ENCODE assay signal across 19 cellular contexts in the genomic region with DNA sequence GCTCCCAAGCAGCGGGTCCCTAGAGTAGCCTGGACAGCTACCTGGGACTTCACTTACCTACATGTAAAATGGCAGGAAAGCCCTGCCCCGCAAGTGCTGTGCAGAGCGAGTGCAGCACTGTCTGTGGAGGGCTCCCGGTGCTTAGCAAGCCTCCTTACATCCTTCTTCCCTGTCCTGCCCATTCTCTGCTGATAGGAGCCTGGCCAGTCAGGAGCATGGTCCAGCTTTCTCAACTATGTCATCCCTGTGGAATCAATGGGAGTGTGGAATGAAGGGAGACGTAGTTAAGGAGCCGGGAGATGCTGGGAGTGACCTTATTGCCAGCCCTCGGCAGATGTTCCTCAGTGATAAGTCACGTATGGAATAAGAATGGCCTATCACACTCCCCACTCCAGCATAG.
DNase-seq lines count a peak whose midpoint lies in the region; ATAC-seq, FAIRE-seq and TF ChIP-seq lines count a peak whose summit lies in the region.
"Had no signal": no experiment of that assay in that cellular context is flagged by ENCODE, and none has a peak within 500 bp of the region (broad histone marks: within the 10 kb centered on the region; RNA-seq: fewer than 3 reads in every experiment).

No MANE protein-coding gene starts in this region.

- H3K36me3 ChIP-seq in right atrium auricular region = no peaks in the 10 kb centered on the region
- H3K36me3 ChIP-seq in IMR-90 (ENCODE audit: control insufficient read depth, insufficient read depth, low read length) = no peaks in the 10 kb centered on the region
- no peaks in the 10 kb centered on the region for H3K36me3 ChIP-seq in kidney (ENCODE audit: control insufficient read depth in 1 of 2, insufficient read depth in 2 of 2, low read length in 2 of 2)
- no peaks in the 10 kb centered on the region for H3K36me3 ChIP-seq in mesendoderm (ENCODE audit: control insufficient read depth, insufficient read depth, low read length)

- H2BK5ac ChIP-seq in IMR-90 (ENCODE audit: low read depth, low read length, poor library complexity, severe bottlenecking) (no peak overlapping the region), mesendoderm (ENCODE audit: low read length) (no peak overlapping the region)

- no peak overlapping the region for H2BK20ac ChIP-seq in IMR-90 (ENCODE audit: low read depth, low read length)

- no peak overlapping the region for H3K27ac Mint-ChIP-seq in osteocyte (ENCODE audit: unreplicated experiment)
- H3K27ac Mint-ChIP-seq: CD4-positive, alpha-beta memory T cell; GM23338; H9 had no signal

- H3K27ac ChIP-seq in right atrium auricular region (no peak overlapping the region), IMR-90 (ENCODE audit: insufficient read depth, low read length) (no peak overlapping the region), kidney (ENCODE audit: low read depth in 2 of 2, low read length in 2 of 2) (no peak overlapping the region), mesendoderm (ENCODE audit: low read depth, low read length) (no peak overlapping the region)

- no peak overlapping the region for H3K14ac ChIP-seq in IMR-90 (replicated peaks; ENCODE audit: low read depth, low read length)

- H3K4me1 ChIP-seq in right atrium auricular region = no peaks in the 10 kb centered on the region
- H3K4me1 ChIP-seq in IMR-90 (ENCODE audit: control insufficient read depth, insufficient read depth, low read length) = no peaks in the 10 kb centered on the region
- no peaks in the 10 kb centered on the region for H3K4me1 ChIP-seq in kidney (ENCODE audit: control insufficient read depth in 1 of 2, insufficient read depth in 1 of 2, low read depth in 1 of 2, low read length in 2 of 2)
- H3K4me1 ChIP-seq in mesendoderm (ENCODE audit: control insufficient read depth, low read depth, low read length) = no peaks in the 10 kb centered on the region

- H2AK5ac ChIP-seq in IMR-90 (ENCODE audit: low read depth, low read length) (no peak overlapping the region), mesendoderm (ENCODE audit: low read length) (no peak overlapping the region)

- DNase-seq in right atrium auricular region (ENCODE audit: low spot score) (peak; percentile 55), Right ventricle myocardium inferior (ENCODE audit: missing footprints) (no peak), IMR-90 (no peak), islet precursor cell (peak; percentile 24), osteocyte (ENCODE audit: extremely low spot score, unreplicated experiment) (peak; percentile 70), kidney (no peak), mesendoderm (no peak)
- DNase-seq in NK-92 treated with Interleukin-12 subunit alpha and Interleukin-12 subunit beta, amount 100 ng/mL, for 24 hours (lab: John Stamatoyannopoulos, UW) = no peak
- DNase-seq: C1 segment of cervical spinal cord; Calu3; CD4-positive, alpha-beta memory T cell; COR-L47; DMS53; DMS79 treated with DMSO at 0.1 percent for 48 hours; GF-D8; H9 had no signal

- H3K27me3 ChIP-seq in right atrium auricular region = no peaks in the 10 kb centered on the region
- 0 out of 2 replicates have a peak, but pooled peaks cover under 1% of the 10 kb centered on the region for H3K27me3 ChIP-seq in IMR-90 (ENCODE audit: control insufficient read depth, insufficient read depth, low read length)
- no peaks in the 10 kb centered on the region for H3K27me3 ChIP-seq in mesendoderm (ENCODE audit: insufficient read depth, low read length, poor library complexity)

- FAIRE-seq in kidney (lab: Jason Lieb, UNC) = no peak
- FAIRE-seq: GM18507 had no signal

- no peak overlapping the region for H3K4me3 Mint-ChIP-seq in osteocyte (ENCODE audit: unreplicated experiment)
- H3K4me3 Mint-ChIP-seq: CD4-positive, alpha-beta memory T cell; GM23338; H9 had no signal

- H3K4me3 ChIP-seq in right atrium auricular region (no peak overlapping the region), IMR-90 (ENCODE audit: insufficient read depth, low read depth, low read length) (no peak overlapping the region), kidney (ENCODE audit: low read length in 2 of 2) (no peak overlapping the region), mesendoderm (ENCODE audit: low read length) (no peak overlapping the region)
- H3K4me3 ChIP-seq: GM23338 had no signal

- H3K9me3 ChIP-seq in right atrium auricular region (no peaks in the 10 kb centered on the region), IMR-90 (ENCODE audit: control insufficient read depth, insufficient read depth, low read length) (no peaks in the 10 kb centered on the region), kidney (ENCODE audit: control insufficient read depth in 1 of 2, low read length in 2 of 2) (no peaks in the 10 kb centered on the region)

- H2AFZ ChIP-seq in IMR-90 (replicated peaks; ENCODE audit: low read length, poor library complexity) = no peak overlapping the region
- H2AFZ ChIP-seq: GM23338 had no signal

- no peaks in the 10 kb centered on the region for H3K36me3 Mint-ChIP-seq in osteocyte (ENCODE audit: unreplicated experiment)
- H3K36me3 Mint-ChIP-seq: CD4-positive, alpha-beta memory T cell had no signal

- H3K9me1 ChIP-seq in IMR-90 (ENCODE audit: insufficient read depth, low read length) = 0 out of 2 replicates have a peak, but pooled peaks cover 5% of the 10 kb centered on the region

- no peaks in the 10 kb centered on the region for H3K9me3 Mint-ChIP-seq in osteocyte (ENCODE audit: unreplicated experiment)
- H3K9me3 Mint-ChIP-seq: CD4-positive, alpha-beta memory T cell had no signal

- peak overlapping the region; percentile 5 for H2AK9ac ChIP-seq in IMR-90 (replicated peaks; ENCODE audit: low read depth, low read length, poor library complexity)

- POLR2A ChIA-PET in IMR-90 (lab: Charles Lee; ENCODE audit: unreplicated experiment) = no interaction called here

- no peaks in the 10 kb centered on the region for H4K20me1 ChIP-seq in IMR-90 (ENCODE audit: insufficient read depth, low read length)

- H3K4me2 ChIP-seq in IMR-90 (ENCODE audit: low read depth, low read length) (no peak overlapping the region), mesendoderm (ENCODE audit: low read length) (no peak overlapping the region)
- H3K4me2 ChIP-seq: GM23338 had no signal

- H4K8ac ChIP-seq in IMR-90 (ENCODE audit: low read depth in 2 of 2, low read length in 2 of 2) = no peak overlapping the region
- H4K8ac ChIP-seq in mesendoderm (ENCODE audit: low read depth, low read length) = no peak overlapping the region

- dilution Hi-C loops in IMR-90 (cut with HindIII; ENCODE audit: low sequenced_read_pairs, unreplicated experiment) = no loop called here

- H3K9ac ChIP-seq in IMR-90 (ENCODE audit: low read depth, low read length) = no peak overlapping the region
- H3K9ac ChIP-seq in kidney (ENCODE audit: low read length in 2 of 2) = no peak overlapping the region
- H3K9ac ChIP-seq in mesendoderm (ENCODE audit: low read length) = no peak overlapping the region

- H3K4me1 Mint-ChIP-seq in osteocyte (ENCODE audit: unreplicated experiment) = peaks cover 9% of the 10 kb centered on the region
- H3K4me1 Mint-ChIP-seq: GM23338 had no signal

- no peaks in the 10 kb centered on the region for H3K79me2 ChIP-seq in mesendoderm (ENCODE audit: control insufficient read depth, insufficient read depth, low read length)

- no peak for TF ChIP-seq POLR2A in IMR-90 (IDR thresholded peaks at IDR 0.05; ENCODE audit: low read depth, low read length)

- CTCF ChIA-PET in IMR-90 (lab: Yijun Ruan, JAX) = no interaction called here

- no peak for TF ChIP-seq CTCF in right atrium auricular region (IDR thresholded peaks at IDR 0.05)
- TF ChIP-seq CTCF in IMR-90 (conservative IDR thresholded peaks at IDR 0.05; ENCODE audit: low read depth, low read length) = no peak
- no peak for TF ChIP-seq CTCF in osteocyte (IDR thresholded peaks at IDR 0.05)
- TF ChIP-seq CTCF in kidney (IDR thresholded peaks at IDR 0.05; ENCODE audit: borderline replicate concordance, extremely low read depth, insufficient read depth) = no peak

- H2BK120ac ChIP-seq in IMR-90 (ENCODE audit: low read depth, low read length) (no peak overlapping the region), mesendoderm (ENCODE audit: low read depth, low read length) (no peak overlapping the region)

- in situ Hi-C loops in IMR-90 (cut with MboI; ENCODE audit: low sequenced_read_pairs) = no loop called here

- no peak overlapping the region for H3K23ac ChIP-seq in IMR-90 (ENCODE audit: low read depth, low read length)
- H3K23ac ChIP-seq in mesendoderm (ENCODE audit: low read length) = no peak overlapping the region

- ATAC-seq in Right ventricle myocardium inferior (no peak), IMR-90 (ENCODE audit: low read depth) (no peak)
- ATAC-seq: GM23338, HCT116 had no signal

- intact Hi-C loops in Right ventricle myocardium inferior (cut with DNase I) (no loop called here), IMR-90 (cut with micrococcal nuclease) (no loop called here), kidney (cut with DNase I) (no loop called here)

- H3K79me1 ChIP-seq in IMR-90 (ENCODE audit: low read depth in 1 of 2, low read length in 2 of 2) = no peaks in the 10 kb centered on the region
- H3K79me1 ChIP-seq in mesendoderm (ENCODE audit: low read length) = no peaks in the 10 kb centered on the region

- H3K56ac ChIP-seq in IMR-90 (ENCODE audit: extremely low read depth, insufficient read depth, low read length) (no peak overlapping the region), mesendoderm (ENCODE audit: low read length) (no peak overlapping the region)

- H4K91ac ChIP-seq in IMR-90 (ENCODE audit: insufficient read depth, low read depth, low read length) = no peak overlapping the region

- H4K5ac ChIP-seq in IMR-90 (ENCODE audit: low read depth, low read length) (no peak overlapping the region), mesendoderm (ENCODE audit: low read length) (no peak overlapping the region)

- H3K27me3 Mint-ChIP-seq in osteocyte (ENCODE audit: unreplicated experiment) = peaks cover 2% of the 10 kb centered on the region
- H3K27me3 Mint-ChIP-seq: CD4-positive, alpha-beta memory T cell had no signal

- H3K18ac ChIP-seq in IMR-90 (ENCODE audit: low read depth, low read length) = no peak overlapping the region
- no peak overlapping the region for H3K18ac ChIP-seq in mesendoderm (ENCODE audit: low read length)

- no TSS peak for BruUV-seq in IMR-90 (replicated peaks; lab: Mats Ljungman, UMichigan)

- no CpG with 5 or more reads among the region's 8 CpGs for WGBS in IMR-90 (ENCODE audit: extremely low coverage in 2 of 2, insufficient read length in 1 of 2), 2 experiments
- no CpG with 5 or more reads among the region's 8 CpGs for WGBS in mesendoderm (ENCODE audit: extremely low coverage, insufficient coverage, low lambda C conversion rate)

- H3K4ac ChIP-seq in IMR-90 (ENCODE audit: low read depth, low read length) (no peak overlapping the region), mesendoderm (ENCODE audit: low read depth, low read length) (no peak overlapping the region)

- no peak overlapping the region for H2BK15ac ChIP-seq in IMR-90 (ENCODE audit: low read depth, low read length)
- no peak overlapping the region for H2BK15ac ChIP-seq in mesendoderm (replicated peaks; ENCODE audit: low read depth)

- no peak for TF ChIP-seq RAD21 in IMR-90 (IDR thresholded peaks at IDR 0.05; ENCODE audit: low read length)

TF ChIP-seq in IMR-90, 13 proteins besides CTCF, POLR2A, EP300 and RAD21 (continues in another document):
- no peak for TF ChIP-seq CHD1 (IDR thresholded peaks at IDR 0.05; ENCODE audit: low read depth, low read length)
- no peak for TF ChIP-seq SMC3 (IDR thresholded peaks at IDR 0.05; ENCODE audit: low read depth, low read length)
- TF ChIP-seq CEBPB (IDR thresholded peaks at IDR 0.05; ENCODE audit: low read depth, low read length) = no peak
- no peak for TF ChIP-seq NFE2L2 (IDR thresholded peaks at IDR 0.05; ENCODE audit: low read depth, low read length)

Comparison
In these comparisons a context has a peak if more than half of its experiments do, and no peak if none do; other contexts are left out.
1. DNase-seq: peak in right atrium auricular region (single experiment), islet precursor cell (single experiment) and osteocyte (single experiment); none in Right ventricle myocardium inferior (single experiment), IMR-90 (single experiment), kidney (single experiment), mesendoderm (single experiment) and NK-92 treated with Interleukin-12 subunit alpha and Interleukin-12 subunit beta, amount 100 ng/mL, for 24 hours (single experiment).